ENCODE assay signal across 15 cellular contexts in genomic region chr17:28734712-28735241, GRCh38. TPM values are rescaled to one million over a fixed set of nuclear protein-coding genes. Genes with fewer than 3 reads are reported as not detected.
"Had no signal": no experiment of that assay in that cellular context is flagged by ENCODE, and none has a peak within 500 bp of the region (broad histone marks: within the 10 kb centered on the region; RNA-seq: fewer than 3 reads in every experiment).

No MANE protein-coding gene starts in this region.

- H3K27me3 Mint-ChIP-seq: activated CD4-positive, alpha-beta memory T cell treated with anti-CD3 and anti-CD28 coated beads for 36 hours had no signal

- H3K36me3 Mint-ChIP-seq: brain had no signal

- DNase-seq: activated CD4-positive, alpha-beta memory T cell treated with anti-CD3 and anti-CD28 coated beads for 36 hours; activated gamma-delta T cell; activated T-cell treated with anti-CD3 and anti-CD28 coated beads, Interleukin-2, amount 50 U/mL, for 48 hours; amygdala; effector CD8-positive, alpha-beta T cell; foreskin fibroblast; hippocampal formation; left ventricle myocardium inferior; right lobe of liver had no signal

- H3K36me3 ChIP-seq: left ventricle myocardium inferior, right lobe of liver, thoracic aorta had no signal

- H3K4me3 Mint-ChIP-seq: activated CD4-positive, alpha-beta memory T cell treated with anti-CD3 and anti-CD28 coated beads for 36 hours; brain had no signal

- H3K4me1 Mint-ChIP-seq: brain had no signal

- FAIRE-seq: endothelial cell of umbilical vein had no signal

- H3K9me3 ChIP-seq: left ventricle myocardium inferior, right lobe of liver, thoracic aorta had no signal

- H3K4me1 ChIP-seq: left ventricle myocardium inferior, right lobe of liver had no signal

- H3K27me3 ChIP-seq: right lobe of liver had no signal

- H3K4me3 ChIP-seq: left ventricle myocardium inferior, right lobe of liver, thoracic aorta had no signal

- H3K9me3 Mint-ChIP-seq: activated CD4-positive, alpha-beta memory T cell treated with anti-CD3 and anti-CD28 coated beads for 36 hours; activated naive CD4-positive, alpha-beta T cell treated with anti-CD3 and anti-CD28 coated beads, Interleukin-2, amount 50 U/mL, for 72 hours; brain had no signal

- H3K27ac Mint-ChIP-seq: activated CD4-positive, alpha-beta memory T cell treated with anti-CD3 and anti-CD28 coated beads for 36 hours; activated naive CD4-positive, alpha-beta T cell treated with anti-CD3 and anti-CD28 coated beads, Interleukin-2, amount 50 U/mL, for 72 hours; brain had no signal

- H3K27ac ChIP-seq: left ventricle myocardium inferior, right lobe of liver, thoracic aorta, VCaP had no signal

RNA-seq across cellular contexts. Expression of gene TLCD1, which starts 8.7 kb away (rescaled TPM):
- polyA plus RNA-seq: neural cell had no signal
